10 cellular contexts compared by ENCODE assay signal in the genomic region with DNA sequence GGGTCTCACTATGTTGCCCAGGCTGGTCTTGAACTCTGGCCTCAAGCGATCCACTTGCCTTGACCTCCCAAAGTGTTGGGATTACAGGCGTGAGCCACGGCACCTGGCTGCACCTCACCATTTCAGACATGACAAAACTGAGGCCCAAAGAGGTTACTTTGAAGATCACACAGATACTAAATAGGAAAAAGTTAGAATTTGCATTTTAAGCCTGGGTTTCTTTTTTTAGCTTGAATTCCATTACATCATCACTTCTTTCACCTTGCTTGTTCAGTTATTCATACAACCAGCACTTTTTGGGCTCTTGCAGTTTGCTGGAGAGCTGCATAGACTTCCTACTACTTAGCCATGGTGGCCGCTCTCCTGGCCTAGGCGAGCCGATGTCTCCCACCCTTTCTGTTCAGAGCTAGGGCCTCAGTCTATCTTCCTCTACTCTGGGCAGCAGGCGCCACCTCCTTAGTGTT. TPM values are rescaled to one million over a fixed set of nuclear protein-coding genes. Genes with fewer than 3 reads are reported as not detected.
A peak's percentile ranks its signal among the peaks of the same experiment; 100 is the strongest.
DNase-seq lines count a peak whose midpoint lies in the region; ATAC-seq and TF ChIP-seq lines count a peak whose summit lies in the region.
"Had no signal": no experiment of that assay in that cellular context is flagged by ENCODE, and none has a peak within 500 bp of the region (broad histone marks: within the 10 kb centered on the region; RNA-seq: fewer than 3 reads in every experiment).

No MANE protein-coding gene starts in this region.

- TF ChIP-seq CTCF in DND-41 (IDR thresholded peaks at IDR 0.05; ENCODE audit: borderline replicate concordance, extremely low read depth, low read length, poor library complexity, severe bottlenecking) (no peak), GM23338 (conservative IDR thresholded peaks at IDR 0.05; ENCODE audit: low read depth in 2 of 2) (no peak), activated B cell treated with CpG ODN at 0.5 μM for 24 hours (IDR thresholded peaks at IDR 0.05) (no peak), RWPE1 (conservative IDR thresholded peaks at IDR 0.05; ENCODE audit: low read depth) (no peak)

- ATAC-seq in DND-41 (ENCODE audit: insufficient read depth, low read depth) (0 out of 3 replicates have a peak, but pooled peaks have one; percentile 4), GM23338 (no peak), activated B cell treated with CpG ODN at 0.5 μM for 24 hours (ENCODE audit: low read depth) (peak; percentile 53), Right ventricle myocardium superior (ENCODE audit: poor library complexity) (no peak)

- H3K4me1 Mint-ChIP-seq in GM23338 (no peaks in the 10 kb centered on the region; the same call in 2 of the 3 replicates), activated B cell treated with CpG ODN at 0.5 μM for 24 hours (peaks cover 25% of the 10 kb centered on the region), immature natural killer cell (peaks cover 46 to 48% of the 10 kb centered on the region in 2 donors)

- CTCF ChIA-PET in activated B cell treated with CpG ODN at 0.5 μM for 24 hours (lab: Charles Lee) = interaction anchor here (0.8 to 4.0 kb wide), 20 partner anchors 11 to 391 kb away, joined by 3 to 36 read pairs (median 6); partner anchors contain the start of gene TTF2
- CTCF ChIA-PET in RWPE1 (lab: Yijun Ruan, JAX) = interaction anchor here (0.6 to 1.6 kb wide), 23 partner anchors 9 to 372 kb away, joined by 3 to 7 read pairs (median 4); partner anchors contain the start of gene CD2

- H3K27me3 Mint-ChIP-seq in GM23338 (ENCODE audit: insufficient read depth, low read depth, poor library complexity) = peaks cover 10% of the 10 kb centered on the region
- no peaks in the 10 kb centered on the region for H3K27me3 Mint-ChIP-seq in activated B cell treated with CpG ODN at 0.5 μM for 24 hours
- peaks cover 4 to 5% (median 4%) of the 10 kb centered on the region in 3 donors for H3K27me3 Mint-ChIP-seq in immature natural killer cell (ENCODE audit: low read depth in 3 of 3)

- H3K27me3 ChIP-seq in DND-41 (ENCODE audit: insufficient read depth, low read length, poor library complexity) (no peaks in the 10 kb centered on the region), GM23338 (ENCODE audit: insufficient read depth) (no peaks in the 10 kb centered on the region)

- H4K20me1 ChIP-seq in DND-41 (ENCODE audit: insufficient read depth, low read length) = no peaks in the 10 kb centered on the region
- H4K20me1 ChIP-seq in GM23338 (replicated peaks; ENCODE audit: insufficient read depth) = no peaks in the 10 kb centered on the region

- H3F3A ChIP-seq in GM23338 (replicated peaks; ENCODE audit: low read depth) = no peaks in the 10 kb centered on the region

- H3K4me3 ChIP-seq in DND-41 (ENCODE audit: low read depth in 1 of 2, low read length in 2 of 2) (no peak overlapping the region), GM23338 (no peak overlapping the region)

- intact Hi-C loops in activated B cell treated with CpG ODN at 0.5 μM for 24 hours (cut with micrococcal nuclease) = loop anchor here (1.0 to 10.0 kb wide), 7 partner anchors 79 to 629 kb away; partner anchors contain the start of gene MAN1A2
- intact Hi-C loops in Right ventricle myocardium superior (cut with DNase I) = loop anchor here (5.0 kb wide), 1 partner anchor 314 kb away; no protein-coding TSS in a partner anchor

- no peaks in the 10 kb centered on the region for H3K9me2 ChIP-seq in GM23338 (ENCODE audit: insufficient read depth)

- peak overlapping the region; percentile 14; the same call in 1 of the 2 replicates for H3K9ac ChIP-seq in DND-41 (ENCODE audit: low read depth, low read length)

- POLR2A ChIA-PET in activated B cell treated with CpG ODN at 0.5 μM for 24 hours (lab: Charles Lee) (interaction anchor here (0.7 to 2.1 kb wide), 6 partner anchors 27 to 341 kb away, joined by 3 to 9 read pairs (median 4); partner anchors contain the start of gene TTF2), RWPE1 (lab: Yijun Ruan, JAX; ENCODE audit: low non-redundant PET) (no interaction called here)

- H3K27ac ChIP-seq in DND-41 (ENCODE audit: low read length) (peak overlapping the region; percentile 74), GM23338 (ENCODE audit: low read depth) (no peak overlapping the region), RWPE1 (no peak overlapping the region)
- H3K27ac ChIP-seq: C4-2B had no signal

- peaks cover 10% of the 10 kb centered on the region; the same call in 1 of the 2 replicates for H3K36me3 ChIP-seq in DND-41 (ENCODE audit: insufficient read depth, low read length)
- H3K36me3 ChIP-seq in GM23338 (ENCODE audit: insufficient read depth) = 0 out of 2 replicates have a peak, but pooled peaks cover under 1% of the 10 kb centered on the region

- DNase-seq in DND-41 (no peak), GM23338 (ENCODE audit: low spot score) (no peak), activated B cell treated with CpG ODN at 0.5 μM for 24 hours (no peak), immature natural killer cell (no peak), NCI-H187 treated with DMSO at 0.1 percent for 48 hours (lab: John Stamatoyannopoulos, UW) (no peak), Right ventricle myocardium superior (no peak), NOMO-1 treated with DMSO at 0.1 percent for 48 hours (lab: John Stamatoyannopoulos, UW; ENCODE audit: unreplicated experiment) (no peak), RWPE1 (ENCODE audit: low spot score) (no peak)

- H3K27ac Mint-ChIP-seq in GM23338 = no peak overlapping the region
- H3K27ac Mint-ChIP-seq in activated B cell treated with CpG ODN at 0.5 μM for 24 hours = peak overlapping the region; percentile 70
- H3K27ac Mint-ChIP-seq in immature natural killer cell = peak overlapping the region; percentile 94 to 98 (median 96)

- H3K9me3 ChIP-seq in DND-41 (ENCODE audit: insufficient read depth, low read length, severe bottlenecking) = peaks cover 17% of the 10 kb centered on the region

- H3K36me3 Mint-ChIP-seq in GM23338 (ENCODE audit: low read depth) (peaks cover 6% of the 10 kb centered on the region), activated B cell treated with CpG ODN at 0.5 μM for 24 hours (ENCODE audit: low read depth) (peaks cover 1% of the 10 kb centered on the region), immature natural killer cell (peaks cover 0 to 2% (median 2%) of the 10 kb centered on the region in 3 donors)

- H3K4me1 ChIP-seq in DND-41 (ENCODE audit: insufficient read depth, low read length) = peaks cover 32% of the 10 kb centered on the region
- no peaks in the 10 kb centered on the region for H3K4me1 ChIP-seq in GM23338 (ENCODE audit: insufficient read depth)

- no peak overlapping the region for H3K4me2 ChIP-seq in DND-41 (ENCODE audit: insufficient read depth, low read length)
- H3K4me2 ChIP-seq in GM23338 = no peak overlapping the region

- H2AFZ ChIP-seq in DND-41 (ENCODE audit: low read depth, low read length) (peak overlapping the region; percentile 40; the same call in 1 of the 2 replicates), GM23338 (peak overlapping the region; percentile 74; the same call in 1 of the 2 replicates)

- no peaks in the 10 kb centered on the region for H3K79me2 ChIP-seq in DND-41 (ENCODE audit: insufficient read depth, low read length)
- no peaks in the 10 kb centered on the region for H3K79me2 ChIP-seq in GM23338 (replicated peaks; ENCODE audit: insufficient read depth)

- H3K9me3 Mint-ChIP-seq in GM23338 (peaks cover 23% of the 10 kb centered on the region), activated B cell treated with CpG ODN at 0.5 μM for 24 hours (peaks cover 1% of the 10 kb centered on the region), immature natural killer cell (peaks cover 1 to 5% (median 3%) of the 10 kb centered on the region in 6 donors)

- no peak overlapping the region for H3K4me3 Mint-ChIP-seq in GM23338
- H3K4me3 Mint-ChIP-seq in activated B cell treated with CpG ODN at 0.5 μM for 24 hours = no peak overlapping the region
- peak overlapping the region; percentile 68 to 80 (median 76) for H3K4me3 Mint-ChIP-seq in immature natural killer cell

TF ChIP-seq in GM23338, 12 proteins besides CTCF, POLR2A, EP300 and RAD21:
- TF ChIP-seq REST (IDR thresholded peaks at IDR 0.05; ENCODE audit: unreplicated experiment) (no peak), ZNF331 (CRISPR knock-in tag; IDR thresholded peaks at IDR 0.05; ENCODE audit: low read depth) (no peak)
TF ChIP-seq in GM23338: peak in this region for 0.

RNA-seq across cellular contexts. Expression of gene CD2, which starts 16.3 kb away (rescaled TPM):
- total RNA-seq in GM23338 (2014; rRNA removed; shearing (Covaris generic)) = not detected in 2 replicates
- polyA plus RNA-seq in GM23338 (2016; fragmentation: Nextera tagmentation; extraction: Ambion mirVana) = not detected in 2 replicates
- total RNA-seq in activated B cell treated with CpG ODN at 0.5 μM for 24 hours = 0.35 and 0.37 TPM in 2 replicates
- 100 to 1,000 TPM; 246 to 341 (median 325) TPM for polyA plus RNA-seq in immature natural killer cell
- total RNA-seq in Right ventricle myocardium superior = 0.51 TPM
- total RNA-seq: dermis microvascular lymphatic vessel endothelial cell had no signal

Comparison
In these comparisons a context has a peak if more than half of its experiments do, and no peak if none do; other contexts are left out.
1. ATAC-seq: peak in DND-41 (single experiment) and activated B cell treated with CpG ODN at 0.5 μM for 24 hours (single experiment); none in GM23338 (single experiment) and Right ventricle myocardium superior (single experiment).
2. H3K4me3 Mint-ChIP-seq: peak in immature natural killer cell (5 of 5); none in GM23338 (single experiment) and activated B cell treated with CpG ODN at 0.5 μM for 24 hours (single experiment).